20 cellular contexts compared by ENCODE assay signal in genomic region chr11:134569195-134569594, GRCh38.
DNase-seq lines count a peak whose midpoint lies in the region; FAIRE-seq and TF ChIP-seq lines count a peak whose summit lies in the region.
"Had no signal": no experiment of that assay in that cellular context is flagged by ENCODE, and none has a peak within 500 bp of the region (broad histone marks: within the 10 kb centered on the region; RNA-seq: fewer than 3 reads in every experiment).

No MANE protein-coding gene starts in this region.

- H3K9ac ChIP-seq in neuronal stem cell (ENCODE audit: low read depth, low read length, poor library complexity), result no peak overlapping the region
- H3K9ac ChIP-seq: GM23248 had no signal

- no peak overlapping the region for H3K14ac ChIP-seq in neuronal stem cell (ENCODE audit: low read length)

- H3K4me2 ChIP-seq in neuronal stem cell (ENCODE audit: insufficient read depth, low read length, poor library complexity, severe bottlenecking), result no peak overlapping the region

- no peaks in the 10 kb centered on the region for H3K79me1 ChIP-seq in neuronal stem cell (ENCODE audit: low read depth, low read length)

- no peak for TF ChIP-seq POLR2A in esophagus muscularis mucosa (IDR thresholded peaks at IDR 0.05; ENCODE audit: low read depth)
- TF ChIP-seq POLR2A in vagina (IDR thresholded peaks at IDR 0.05), result no peak
- TF ChIP-seq POLR2A in spleen (IDR thresholded peaks at IDR 0.05), result no peak

- DNase-seq in cardiac septum (ENCODE audit: low spot score) (peak; percentile 29), right atrium auricular region (ENCODE audit: low spot score) (no peak), esophagus muscularis mucosa (ENCODE audit: extremely low spot score) (peak; percentile 39), neuronal stem cell (ENCODE audit: low spot score) (no peak), vagina (ENCODE audit: extremely low spot score in 2 of 2) (peak; percentile 47 to 64), NCI-H748 treated with DMSO at 0.1 percent for 48 hours (lab: John Stamatoyannopoulos, UW) (no peak), spleen (no peak), frontal cortex (ENCODE audit: low spot score in 2 of 2) (no peak)
- DNase-seq: C1 segment of cervical spinal cord; Calu3; CD4-positive, alpha-beta memory T cell; COR-L47; DMS53; DMS79 treated with DMSO at 0.1 percent for 48 hours; GF-D8; GM23248; H7; HCEC 1CT had no signal

- no peaks in the 10 kb centered on the region for H3K27me3 ChIP-seq in right atrium auricular region
- peaks cover 0 to 5% (median 0%) of the 10 kb centered on the region in 4 donors for H3K27me3 ChIP-seq in esophagus muscularis mucosa
- H3K27me3 ChIP-seq in neuronal stem cell (ENCODE audit: control insufficient read depth in 3 of 3, insufficient read depth in 3 of 3, low read depth in 1 of 3, low read length in 3 of 3), result no peaks in the 10 kb centered on the region
- H3K27me3 ChIP-seq in vagina, result no peaks in the 10 kb centered on the region
- no peaks in the 10 kb centered on the region for H3K27me3 ChIP-seq in spleen (replicated peaks in 1 of 7)

- no peak for TF ChIP-seq CTCF in right atrium auricular region (IDR thresholded peaks at IDR 0.05)
- TF ChIP-seq CTCF in esophagus muscularis mucosa (IDR thresholded peaks at IDR 0.05), result no peak
- no peak for TF ChIP-seq CTCF in vagina (IDR thresholded peaks at IDR 0.05)
- no peak for TF ChIP-seq CTCF in spleen (IDR thresholded peaks at IDR 0.05 in 8 of 11, conservative IDR thresholded peaks at IDR 0.05 in 3 of 11)

- no peak overlapping the region for H2AFZ ChIP-seq in neuronal stem cell (ENCODE audit: low read length)
- H2AFZ ChIP-seq: GM23248 had no signal

- intact Hi-C loops in cardiac septum (cut with DNase I), result no loop called here
- intact Hi-C loops in esophagus muscularis mucosa (cut with DNase I), result no loop called here
- intact Hi-C loops in vagina (cut with DNase I), result no loop called here
- intact Hi-C loops in spleen (cut with DNase I; ENCODE audit: low total_unique reads), result no loop called here

- no peak overlapping the region for H2BK5ac ChIP-seq in neuronal stem cell (ENCODE audit: low read length)

- H3K36me3 ChIP-seq in right atrium auricular region (no peaks in the 10 kb centered on the region), esophagus muscularis mucosa (no peaks in the 10 kb centered on the region), neuronal stem cell (replicated peaks in 1 of 2; ENCODE audit: control insufficient read depth in 2 of 2, insufficient read depth in 2 of 2, low read length in 2 of 2) (no peaks in the 10 kb centered on the region), vagina (no peaks in the 10 kb centered on the region), spleen (no peaks in the 10 kb centered on the region)

- H3K4ac ChIP-seq in neuronal stem cell (ENCODE audit: low read length), result no peak overlapping the region

- H2BK15ac ChIP-seq in neuronal stem cell (ENCODE audit: low read length), result no peak overlapping the region

- no peak overlapping the region for H2AK5ac ChIP-seq in neuronal stem cell (ENCODE audit: low read depth, low read length)

- H2BK12ac ChIP-seq in neuronal stem cell (ENCODE audit: low read length), result no peak overlapping the region

- no peak for TF ChIP-seq EP300 in esophagus muscularis mucosa (IDR thresholded peaks at IDR 0.05)

- no peak overlapping the region for H3K23ac ChIP-seq in neuronal stem cell (ENCODE audit: low read depth, low read length, poor library complexity)

- H4K8ac ChIP-seq in neuronal stem cell (ENCODE audit: low read depth, low read length), result no peak overlapping the region

- H4K91ac ChIP-seq in neuronal stem cell (ENCODE audit: low read depth, low read length, poor library complexity), result no peak overlapping the region

- no peak overlapping the region for H3K4me3 ChIP-seq in right atrium auricular region
- no peak overlapping the region for H3K4me3 ChIP-seq in esophagus muscularis mucosa
- no peak overlapping the region for H3K4me3 ChIP-seq in neuronal stem cell (ENCODE audit: low read length in 2 of 2)
- no peak overlapping the region for H3K4me3 ChIP-seq in vagina
- H3K4me3 ChIP-seq in spleen, result no peak overlapping the region
- H3K4me3 ChIP-seq: GM23248 had no signal

- 60% methylated on average over 6 of the region's 6 CpGs for WGBS in esophagus muscularis mucosa
- WGBS in neuronal stem cell (ENCODE audit: extremely low coverage in 2 of 2, insufficient read length in 2 of 2, insufficient replicate concordance in 1 of 2), 2 donors, result no CpG with 5 or more reads among the region's 6 CpGs
- WGBS in spleen, 5 donors, result 74 to 87% (median 83%) methylated on average over 6 of the region's 6 CpGs

- H3K9me3 ChIP-seq in right atrium auricular region, result no peaks in the 10 kb centered on the region
- H3K9me3 ChIP-seq in esophagus muscularis mucosa, result no peaks in the 10 kb centered on the region
- H3K9me3 ChIP-seq in neuronal stem cell (replicated peaks in 1 of 2; ENCODE audit: control insufficient read depth in 2 of 2, insufficient read depth in 1 of 2, low read depth in 1 of 2, low read length in 2 of 2), result no peaks in the 10 kb centered on the region
- no peaks in the 10 kb centered on the region for H3K9me3 ChIP-seq in vagina
- H3K9me3 ChIP-seq in spleen, result no peaks in the 10 kb centered on the region

- H3K27ac ChIP-seq in right atrium auricular region (no peak overlapping the region), esophagus muscularis mucosa (replicated peaks in 1 of 4) (no peak overlapping the region), neuronal stem cell (replicated peaks; ENCODE audit: low read length) (no peak overlapping the region), vagina (no peak overlapping the region), spleen (no peak overlapping the region)
- H3K27ac ChIP-seq: GM23248 had no signal

- FAIRE-seq in frontal cortex (lab: Jason Lieb, UNC), result no peak
- FAIRE-seq: GM12892, H1 had no signal

- peak overlapping the region; percentile 0 for H3K18ac ChIP-seq in neuronal stem cell (ENCODE audit: low read length)

- no peak overlapping the region for H2BK120ac ChIP-seq in neuronal stem cell (ENCODE audit: low read depth, low read length)

- no peaks in the 10 kb centered on the region for H3K4me1 ChIP-seq in right atrium auricular region
- H3K4me1 ChIP-seq in esophagus muscularis mucosa, result no peaks in the 10 kb centered on the region
- peaks cover 0 to 4% of the 10 kb centered on the region in 2 donors for H3K4me1 ChIP-seq in neuronal stem cell (ENCODE audit: control insufficient read depth in 2 of 2, insufficient read depth in 1 of 2, low read depth in 1 of 2, low read length in 2 of 2)
- H3K4me1 ChIP-seq in vagina, result no peaks in the 10 kb centered on the region
- no peaks in the 10 kb centered on the region for H3K4me1 ChIP-seq in spleen

Comparison
In these comparisons a context has a peak if more than half of its experiments do, and no peak if none do; other contexts are left out.
1. DNase-seq: peak in cardiac septum (single experiment), esophagus muscularis mucosa (single experiment) and vagina (2 of 2); none in right atrium auricular region (single experiment), neuronal stem cell (single experiment), NCI-H748 treated with DMSO at 0.1 percent for 48 hours (single experiment), spleen (single experiment) and frontal cortex (0 of 2).